ENCODE assay signal across 14 cellular contexts in the genomic region with DNA sequence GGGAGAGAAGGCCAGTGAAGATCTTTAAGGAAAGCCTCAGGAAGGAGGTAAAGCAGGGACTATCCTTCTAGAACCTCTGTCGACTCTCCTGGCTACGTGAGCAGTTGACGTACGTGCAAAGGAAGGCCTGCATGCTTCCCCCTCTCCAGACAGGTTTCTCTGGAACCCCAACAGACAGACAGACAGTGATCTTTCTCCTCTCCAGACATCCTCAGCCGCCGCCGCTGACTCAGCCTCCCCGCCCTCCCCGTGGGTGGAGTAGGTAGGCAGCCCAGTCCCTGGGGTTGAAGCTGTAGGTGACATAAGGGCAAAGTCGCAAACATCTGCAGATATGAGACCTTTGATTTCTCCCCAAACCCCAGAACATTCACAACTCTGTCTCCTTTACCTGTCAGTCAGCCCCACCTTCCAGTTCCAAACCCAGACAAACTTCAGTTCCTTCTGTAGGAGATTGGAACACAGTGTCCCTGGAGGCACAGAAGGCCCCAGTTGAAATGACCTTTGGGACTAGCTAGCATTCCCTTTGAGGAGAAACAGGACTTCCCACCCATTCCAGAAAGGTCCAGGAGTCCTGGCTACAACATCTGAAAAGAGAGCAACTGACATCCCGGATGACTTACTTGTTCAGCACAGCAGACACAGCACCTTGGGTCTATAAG.
DNase-seq lines count a peak whose midpoint lies in the region; ATAC-seq and TF ChIP-seq lines count a peak whose summit lies in the region.
"Had no signal": no experiment of that assay in that cellular context is flagged by ENCODE, and none has a peak within 500 bp of the region (broad histone marks: within the 10 kb centered on the region; RNA-seq: fewer than 3 reads in every experiment).

No MANE protein-coding gene starts in this region.

- H3K4me1 Mint-ChIP-seq in MCF 10A (ENCODE audit: insufficient read depth, unreplicated experiment) (peaks cover 76% of the 10 kb centered on the region), type B pancreatic cell (ENCODE audit: unreplicated experiment) (peaks cover 40% of the 10 kb centered on the region)

- no peak overlapping the region for H3K27ac ChIP-seq in breast epithelium
- H3K27ac ChIP-seq: heart right ventricle, uterus had no signal

- peak; percentile 75 for ATAC-seq in mucosa of descending colon
- ATAC-seq: heart right ventricle had no signal

- H3K4me1 ChIP-seq in breast epithelium (no peaks in the 10 kb centered on the region), mucosa of descending colon (ENCODE audit: low read depth) (peaks cover 12% of the 10 kb centered on the region)
- H3K4me1 ChIP-seq: uterus had no signal

- H3K4me3 Mint-ChIP-seq in MCF 10A (ENCODE audit: unreplicated experiment) = peak overlapping the region; percentile 41
- no peak overlapping the region for H3K4me3 Mint-ChIP-seq in type B pancreatic cell
- H3K4me3 Mint-ChIP-seq: activated naive CD8-positive, alpha-beta T cell treated with anti-CD3 and anti-CD28 coated beads, Interleukin-2, amount 10 ng/mL, durations not matched to agents 7 days and 5 days; nephron progenitor cell had no signal

- intact Hi-C loops in MCF 10A (cut with micrococcal nuclease) = loop anchor here (5.0 to 10.0 kb wide), 3 partner anchors 145 to 765 kb away; no protein-coding TSS in a partner anchor
- intact Hi-C loops in breast epithelium (cut with DNase I; ENCODE audit: low total_unique reads) = no loop called here
- intact Hi-C loops in mucosa of descending colon (cut with DNase I, micrococcal nuclease) = no loop called here

- no peak for TF ChIP-seq POLR2A in breast epithelium (IDR thresholded peaks at IDR 0.05)

- H3K9me3 Mint-ChIP-seq in MCF 10A (ENCODE audit: unreplicated experiment) = no peaks in the 10 kb centered on the region
- H3K9me3 Mint-ChIP-seq in type B pancreatic cell = peaks cover 6% of the 10 kb centered on the region
- H3K9me3 Mint-ChIP-seq: nephron progenitor cell had no signal

- H3K27ac Mint-ChIP-seq in MCF 10A (ENCODE audit: low read depth, unreplicated experiment) (peak overlapping the region; percentile 79), type B pancreatic cell (peak overlapping the region; percentile 54)
- H3K27ac Mint-ChIP-seq: activated naive CD8-positive, alpha-beta T cell treated with anti-CD3 and anti-CD28 coated beads, Interleukin-2, amount 10 ng/mL, durations not matched to agents 7 days and 5 days; nephron progenitor cell had no signal

- H3K9me3 ChIP-seq in breast epithelium (no peaks in the 10 kb centered on the region), mucosa of descending colon (no peaks in the 10 kb centered on the region)
- H3K9me3 ChIP-seq: heart right ventricle, uterus had no signal

- H3K27me3 Mint-ChIP-seq in MCF 10A (ENCODE audit: insufficient read depth, unreplicated experiment) (no peaks in the 10 kb centered on the region), type B pancreatic cell (peaks cover 4% of the 10 kb centered on the region)

- DNase-seq in MCF 10A (ENCODE audit: unreplicated experiment) (peak; percentile 62), breast epithelium (ENCODE audit: low spot score in 2 of 2) (no peak), mucosa of descending colon (peak; percentile 84 to 86 (median 85)), type B pancreatic cell (ENCODE audit: extremely low spot score, unreplicated experiment) (no peak), globus pallidus (ENCODE audit: low spot score) (no peak), NCI-H1092 treated with DMSO at 0.1 percent for 48 hours (lab: John Stamatoyannopoulos, UW) (no peak), NK-92 (lab: John Stamatoyannopoulos, UW; ENCODE audit: unreplicated experiment) (no peak)
- DNase-seq in activated effector memory CD4-positive, alpha-beta T cell treated with anti-CD3 and anti-CD28 coated beads, Interleukin-2, amount 50 U/mL, for 16 hours = peak; percentile 88
- DNase-seq: ACHN; activated naive CD8-positive, alpha-beta T cell treated with anti-CD3 and anti-CD28 coated beads, Interleukin-2, amount 10 ng/mL, durations not matched to agents 7 days and 5 days; heart right ventricle; nephron progenitor cell; NK-92 treated with Interleukin-12 subunit alpha and Interleukin-12 subunit beta, amount 100 ng/mL, for 24 hours; uterus had no signal

- H3K36me3 ChIP-seq in breast epithelium (no peaks in the 10 kb centered on the region), mucosa of descending colon (ENCODE audit: low read depth) (no peaks in the 10 kb centered on the region)
- H3K36me3 ChIP-seq: heart right ventricle, uterus had no signal

- POLR2A ChIA-PET in MCF 10A (lab: Yijun Ruan, JAX) = interaction anchor here (1.1 to 4.9 kb wide), 8 partner anchors 8 to 354 kb away, joined by 3 to 41 read pairs (median 4); partner anchors contain the start of gene JUN

- TF ChIP-seq CTCF in MCF 10A (IDR thresholded peaks at IDR 0.05; ENCODE audit: unreplicated experiment) = no peak
- no peak for TF ChIP-seq CTCF in breast epithelium (IDR thresholded peaks at IDR 0.05)
- TF ChIP-seq CTCF in mucosa of descending colon (IDR thresholded peaks at IDR 0.05) = no peak
- no peak for TF ChIP-seq CTCF in type B pancreatic cell (conservative IDR thresholded peaks at IDR 0.05)

- no peak overlapping the region for H3K4me3 ChIP-seq in breast epithelium
- no peak overlapping the region for H3K4me3 ChIP-seq in mucosa of descending colon
- H3K4me3 ChIP-seq: heart right ventricle, uterus had no signal

- H3K36me3 Mint-ChIP-seq in MCF 10A (ENCODE audit: insufficient read depth, unreplicated experiment) = no peaks in the 10 kb centered on the region
- peaks cover 4% of the 10 kb centered on the region for H3K36me3 Mint-ChIP-seq in type B pancreatic cell

- CTCF ChIA-PET in MCF 10A (lab: Yijun Ruan, JAX) = interaction anchor here (0.6 kb wide), 2 partner anchors 20 to 824 kb away, joined by 3 to 5 read pairs; no protein-coding TSS in a partner anchor

- BruUV-seq in MCF 10A (replicated peaks; lab: Mats Ljungman, UMichigan) = no TSS peak

- no peaks in the 10 kb centered on the region for H3K27me3 ChIP-seq in breast epithelium
- H3K27me3 ChIP-seq: heart right ventricle, uterus had no signal

Comparison
In these comparisons a context has a peak if more than half of its experiments do, and no peak if none do; other contexts are left out.
1. DNase-seq: peak in MCF 10A (single experiment), activated effector memory CD4-positive, alpha-beta T cell treated with anti-CD3 and anti-CD28 coated beads, Interleukin-2, amount 50 U/mL, for 16 hours (single experiment) and mucosa of descending colon (3 of 3); none in breast epithelium (0 of 2), type B pancreatic cell (single experiment), globus pallidus (single experiment), NCI-H1092 treated with DMSO at 0.1 percent for 48 hours (single experiment) and NK-92 (single experiment).